Comparison of ENCODE assay signal across 8 cellular contexts in the genomic region with DNA sequence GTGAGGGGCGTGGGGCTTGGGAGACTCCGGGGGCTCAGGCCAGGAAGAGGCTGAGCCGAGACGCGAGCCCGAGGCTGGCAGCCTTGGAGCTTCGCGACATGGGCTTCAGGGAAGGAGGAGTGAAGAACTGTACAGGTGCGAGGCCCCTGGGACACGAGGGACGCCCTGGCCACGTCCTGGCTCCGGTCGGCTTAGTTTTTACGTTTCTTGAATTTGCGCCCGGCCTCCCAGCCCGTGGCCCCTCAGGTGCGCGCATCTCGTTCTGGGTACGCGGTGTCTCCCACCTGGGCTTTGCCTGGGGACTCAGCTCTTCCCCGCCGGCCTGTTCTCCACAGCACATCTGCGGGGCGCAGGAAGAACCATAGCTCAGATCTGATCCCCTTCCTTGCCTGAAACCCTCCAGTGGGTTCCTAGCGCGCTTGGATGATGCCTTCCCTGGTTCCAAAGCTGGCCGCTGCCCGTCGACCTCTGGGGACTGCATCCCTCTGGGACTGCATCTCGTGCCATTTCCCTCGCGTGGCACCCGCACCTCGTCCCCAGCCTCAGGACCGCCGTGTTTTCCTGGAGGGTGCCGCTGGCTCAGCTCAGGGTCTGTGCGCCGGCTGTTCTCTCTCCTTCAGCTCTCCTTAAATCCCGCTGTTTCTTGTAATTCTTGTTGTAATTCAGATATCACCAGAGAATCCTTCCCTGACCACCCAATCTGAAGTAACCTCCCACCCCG. TPM values are rescaled to one million over a fixed set of nuclear protein-coding genes. Genes with fewer than 3 reads are reported as not detected.
A peak's percentile ranks its signal among the peaks of the same experiment; 100 is the strongest.
DNase-seq lines count a peak whose midpoint lies in the region; ATAC-seq lines count a peak whose summit lies in the region.

No MANE protein-coding gene starts in this region.

- no peaks in the 10 kb centered on the region for H3K36me3 Mint-ChIP-seq in activated naive CD8-positive, alpha-beta T cell treated with anti-CD3 and anti-CD28 coated beads, Interleukin-2, amount 10 ng/mL, durations not matched to agents 7 days and 5 days
- peaks cover 6% of the 10 kb centered on the region for H3K36me3 Mint-ChIP-seq in stimulated activated memory B cell treated with anti-CD40 and anti-IgM and Interleukin-4, amounts not matched to agents 10 μg/mL and 1 μg/mL and 100 μg/mL, for 72 hours

- ATAC-seq in HG03175 (IDR thresholded peaks at IDR 0.05; ENCODE audit: unreplicated experiment) (peak; percentile 19), GM21526 (IDR thresholded peaks at IDR 0.05; ENCODE audit: low FRiP score, unreplicated experiment) (no peak)
- ATAC-seq in activated naive CD8-positive, alpha-beta T cell treated with anti-CD3 and anti-CD28 coated beads, Interleukin-2, amount 10 ng/mL, durations not matched to agents 7 days and 5 days (ENCODE audit: low read depth) = no peak
- no peak for ATAC-seq in stimulated activated memory B cell treated with anti-CD40 and anti-IgM and Interleukin-4, amounts not matched to agents 10 μg/mL and 1 μg/mL and 100 μg/mL, for 72 hours

- no peaks in the 10 kb centered on the region for H3K9me3 Mint-ChIP-seq in activated naive CD8-positive, alpha-beta T cell treated with anti-CD3 and anti-CD28 coated beads, Interleukin-2, amount 10 ng/mL, durations not matched to agents 7 days and 5 days
- H3K9me3 Mint-ChIP-seq in stimulated activated memory B cell treated with anti-CD40 and anti-IgM and Interleukin-4, amounts not matched to agents 10 μg/mL and 1 μg/mL and 100 μg/mL, for 72 hours = no peaks in the 10 kb centered on the region

- H3K4me1 Mint-ChIP-seq in activated naive CD8-positive, alpha-beta T cell treated with anti-CD3 and anti-CD28 coated beads, Interleukin-2, amount 10 ng/mL, durations not matched to agents 7 days and 5 days = peaks cover 12% of the 10 kb centered on the region
- H3K4me1 Mint-ChIP-seq in stimulated activated memory B cell treated with anti-CD40 and anti-IgM and Interleukin-4, amounts not matched to agents 10 μg/mL and 1 μg/mL and 100 μg/mL, for 72 hours = peaks cover 27% of the 10 kb centered on the region

- no peak overlapping the region for H3K27ac Mint-ChIP-seq in activated naive CD8-positive, alpha-beta T cell treated with anti-CD3 and anti-CD28 coated beads, Interleukin-2, amount 10 ng/mL, durations not matched to agents 7 days and 5 days
- peak overlapping the region; percentile 88 for H3K27ac Mint-ChIP-seq in stimulated activated memory B cell treated with anti-CD40 and anti-IgM and Interleukin-4, amounts not matched to agents 10 μg/mL and 1 μg/mL and 100 μg/mL, for 72 hours

- H3K4me3 Mint-ChIP-seq in activated naive CD8-positive, alpha-beta T cell treated with anti-CD3 and anti-CD28 coated beads, Interleukin-2, amount 10 ng/mL, durations not matched to agents 7 days and 5 days = peak overlapping the region; percentile 96
- peak overlapping the region; percentile 96 for H3K4me3 Mint-ChIP-seq in stimulated activated memory B cell treated with anti-CD40 and anti-IgM and Interleukin-4, amounts not matched to agents 10 μg/mL and 1 μg/mL and 100 μg/mL, for 72 hours

- DNase-seq in NCI-H82 (lab: John Stamatoyannopoulos, UW) = peak; percentile 61
- no peak for DNase-seq in NCI-H82 treated with DMSO at 0.1 percent for 48 hours (lab: John Stamatoyannopoulos, UW; ENCODE audit: unreplicated experiment)
- DNase-seq in activated naive CD8-positive, alpha-beta T cell treated with anti-CD3 and anti-CD28 coated beads, Interleukin-2, amount 10 ng/mL, durations not matched to agents 7 days and 5 days = no peak
- DNase-seq in iris pigment epithelial cell (ENCODE audit: low read depth) = peak; percentile 15
- DNase-seq in NCI-H2029 treated with DMSO at 0.1 percent for 48 hours (lab: John Stamatoyannopoulos, UW) = no peak

- POLR2A ChIA-PET in activated naive CD8-positive, alpha-beta T cell treated with anti-CD3 and anti-CD28 coated beads, Interleukin-2, amount 10 ng/mL, durations not matched to agents 7 days and 5 days (lab: Charles Lee) = interaction anchor here (1.2 kb wide), 1 partner anchor 14 kb away, joined by 3 read pairs; no protein-coding TSS in a partner anchor

- peaks cover 29% of the 10 kb centered on the region for H3K27me3 Mint-ChIP-seq in activated naive CD8-positive, alpha-beta T cell treated with anti-CD3 and anti-CD28 coated beads, Interleukin-2, amount 10 ng/mL, durations not matched to agents 7 days and 5 days
- peaks cover 40% of the 10 kb centered on the region for H3K27me3 Mint-ChIP-seq in stimulated activated memory B cell treated with anti-CD40 and anti-IgM and Interleukin-4, amounts not matched to agents 10 μg/mL and 1 μg/mL and 100 μg/mL, for 72 hours

RNA-seq across cellular contexts. Expression of gene CHCHD6, which starts 0.6 kb away (rescaled TPM):
- 1 to 10 TPM; 5.6 to 7.8 TPM for total RNA-seq in activated naive CD8-positive, alpha-beta T cell treated with anti-CD3 and anti-CD28 coated beads, Interleukin-2, amount 10 ng/mL, durations not matched to agents 7 days and 5 days

RNA-seq across cellular contexts. Expression of gene TXNRD3, which starts 49.7 kb away (rescaled TPM):
- total RNA-seq in activated naive CD8-positive, alpha-beta T cell treated with anti-CD3 and anti-CD28 coated beads, Interleukin-2, amount 10 ng/mL, durations not matched to agents 7 days and 5 days = 1 to 10 TPM; 1.1 to 1.5 TPM

Comparison
In these comparisons a context has a peak if more than half of its experiments do, and no peak if none do; other contexts are left out.
1. DNase-seq: peak in NCI-H82 (single experiment) and iris pigment epithelial cell (single experiment); none in NCI-H82 treated with DMSO at 0.1 percent for 48 hours (single experiment), activated naive CD8-positive, alpha-beta T cell treated with anti-CD3 and anti-CD28 coated beads, Interleukin-2, amount 10 ng/mL, durations not matched to agents 7 days and 5 days (single experiment) and NCI-H2029 treated with DMSO at 0.1 percent for 48 hours (single experiment).